Comparison of ENCODE assay signal across 1 cellular context in the genomic region with DNA sequence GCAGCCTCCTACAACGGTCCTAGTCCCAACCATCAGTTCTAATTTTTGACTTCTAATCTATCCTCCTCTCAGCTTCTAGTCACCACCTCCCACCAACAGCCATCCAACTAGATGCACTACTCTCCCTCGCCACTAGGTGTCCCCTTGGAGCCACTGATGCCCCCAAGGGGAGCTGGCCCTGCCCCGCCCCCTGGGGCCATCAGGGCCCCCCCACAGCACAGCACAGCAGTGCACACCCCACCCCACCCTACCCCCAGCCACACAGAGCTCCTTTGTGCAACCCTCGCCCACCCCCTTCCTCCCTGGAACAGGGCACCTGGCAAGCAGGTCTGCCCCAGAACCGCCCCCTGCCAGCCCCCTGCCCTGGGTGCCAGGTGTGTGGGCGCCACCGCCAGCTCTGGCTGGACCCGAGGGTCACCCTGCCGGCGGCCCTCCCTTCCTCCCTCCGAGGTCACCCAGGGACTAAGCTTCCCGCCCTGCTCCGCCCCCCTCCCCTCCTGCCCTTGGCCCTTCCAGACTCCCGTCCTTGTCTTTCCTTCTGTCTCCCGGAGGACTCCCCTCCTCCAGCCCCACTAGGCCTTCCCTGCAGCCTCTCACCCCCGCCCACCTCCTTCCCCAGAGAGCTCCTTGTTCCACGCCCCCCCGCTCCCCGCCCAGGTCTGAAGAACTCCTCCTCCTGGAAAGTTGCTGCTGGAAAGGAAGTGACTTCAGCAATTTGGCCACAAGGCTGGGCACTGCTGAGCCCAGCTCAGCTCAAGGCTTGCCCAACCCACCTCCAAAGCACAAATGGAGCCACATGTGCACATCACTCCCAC.
TF ChIP-seq lines count a peak whose summit lies in the region.

No MANE protein-coding gene starts in this region.

TF ChIP-seq in HEK293, 187 proteins besides CTCF, POLR2A, EP300 and RAD21 (continued from another document and continues in another):
- TF ChIP-seq, protein P1, sequence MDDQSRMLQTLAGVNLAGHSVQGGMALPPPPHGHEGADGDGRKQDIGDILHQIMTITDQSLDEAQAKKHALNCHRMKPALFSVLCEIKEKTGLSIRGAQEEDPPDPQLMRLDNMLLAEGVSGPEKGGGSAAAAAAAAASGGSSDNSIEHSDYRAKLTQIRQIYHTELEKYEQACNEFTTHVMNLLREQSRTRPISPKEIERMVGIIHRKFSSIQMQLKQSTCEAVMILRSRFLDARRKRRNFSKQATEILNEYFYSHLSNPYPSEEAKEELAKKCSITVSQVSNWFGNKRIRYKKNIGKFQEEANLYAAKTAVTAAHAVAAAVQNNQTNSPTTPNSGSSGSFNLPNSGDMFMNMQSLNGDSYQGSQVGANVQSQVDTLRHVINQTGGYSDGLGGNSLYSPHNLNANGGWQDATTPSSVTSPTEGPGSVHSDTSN (CRISPR knock-in tag; IDR thresholded peaks at IDR 0.05) = no peak
- TF ChIP-seq, protein P2, sequence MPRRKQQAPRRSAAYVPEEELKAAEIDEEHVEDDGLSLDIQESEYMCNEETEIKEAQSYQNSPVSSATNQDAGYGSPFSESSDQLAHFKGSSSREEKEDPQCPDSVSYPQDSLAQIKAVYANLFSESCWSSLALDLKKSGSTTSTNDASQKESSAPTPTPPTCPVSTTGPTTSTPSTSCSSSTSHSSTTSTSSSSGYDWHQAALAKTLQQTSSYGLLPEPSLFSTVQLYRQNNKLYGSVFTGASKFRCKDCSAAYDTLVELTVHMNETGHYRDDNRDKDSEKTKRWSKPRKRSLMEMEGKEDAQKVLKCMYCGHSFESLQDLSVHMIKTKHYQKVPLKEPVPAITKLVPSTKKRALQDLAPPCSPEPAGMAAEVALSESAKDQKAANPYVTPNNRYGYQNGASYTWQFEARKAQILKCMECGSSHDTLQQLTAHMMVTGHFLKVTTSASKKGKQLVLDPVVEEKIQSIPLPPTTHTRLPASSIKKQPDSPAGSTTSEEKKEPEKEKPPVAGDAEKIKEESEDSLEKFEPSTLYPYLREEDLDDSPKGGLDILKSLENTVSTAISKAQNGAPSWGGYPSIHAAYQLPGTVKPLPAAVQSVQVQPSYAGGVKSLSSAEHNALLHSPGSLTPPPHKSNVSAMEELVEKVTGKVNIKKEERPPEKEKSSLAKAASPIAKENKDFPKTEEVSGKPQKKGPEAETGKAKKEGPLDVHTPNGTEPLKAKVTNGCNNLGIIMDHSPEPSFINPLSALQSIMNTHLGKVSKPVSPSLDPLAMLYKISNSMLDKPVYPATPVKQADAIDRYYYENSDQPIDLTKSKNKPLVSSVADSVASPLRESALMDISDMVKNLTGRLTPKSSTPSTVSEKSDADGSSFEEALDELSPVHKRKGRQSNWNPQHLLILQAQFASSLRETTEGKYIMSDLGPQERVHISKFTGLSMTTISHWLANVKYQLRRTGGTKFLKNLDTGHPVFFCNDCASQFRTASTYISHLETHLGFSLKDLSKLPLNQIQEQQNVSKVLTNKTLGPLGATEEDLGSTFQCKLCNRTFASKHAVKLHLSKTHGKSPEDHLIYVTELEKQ (tag by site-specific recombination; IDR thresholded peaks at IDR 0.05; ENCODE audit: borderline replicate concordance) = no peak
- TF ChIP-seq ZNF555 (tag by site-specific recombination; conservative IDR thresholded peaks at IDR 0.05) (no peak), ZNF350 (tag by site-specific recombination; IDR thresholded peaks at IDR 0.05) (no peak), ZBTB17 (tag by site-specific recombination; IDR thresholded peaks at IDR 0.05) (peak; percentile 60), SETDB1 (IDR thresholded peaks at IDR 0.05; ENCODE audit: insufficient read length, low read length) (no peak), OSR2 (tag by site-specific recombination; IDR thresholded peaks at IDR 0.05) (no peak), ZNF140 (tag by site-specific recombination; IDR thresholded peaks at IDR 0.05) (no peak), ZBTB8A (tag by site-specific recombination; IDR thresholded peaks at IDR 0.05) (peak; percentile 13; the same call in 1 of the 2 replicates), ZNF654 (tag by site-specific recombination; IDR thresholded peaks at IDR 0.05; ENCODE audit: low read depth) (peak; percentile 73), SP2 (tag by site-specific recombination; IDR thresholded peaks at IDR 0.05) (peak; percentile 78), ZNF341 (tag by site-specific recombination; IDR thresholded peaks at IDR 0.05; ENCODE audit: low read depth) (peak; percentile 51), MZF1 (tag by site-specific recombination; IDR thresholded peaks at IDR 0.05; ENCODE audit: borderline replicate concordance) (no peak), ZNF747 (tag by site-specific recombination; IDR thresholded peaks at IDR 0.05) (no peak), GLI4 (tag by site-specific recombination; IDR thresholded peaks at IDR 0.05) (no peak), ZNF433 (tag by site-specific recombination; IDR thresholded peaks at IDR 0.05; ENCODE audit: low read depth) (no peak), ZNF132 (tag by site-specific recombination; IDR thresholded peaks at IDR 0.05; ENCODE audit: borderline replicate concordance) (no peak), ZNF677 (tag by site-specific recombination; IDR thresholded peaks at IDR 0.05) (no peak), ZNF426 (tag by site-specific recombination; IDR thresholded peaks at IDR 0.05) (no peak), KLF7 (tag by site-specific recombination; IDR thresholded peaks at IDR 0.05; ENCODE audit: borderline replicate concordance) (no peak), ZNF548 (tag by site-specific recombination; IDR thresholded peaks at IDR 0.05) (no peak), ZNF560 (tag by site-specific recombination; IDR thresholded peaks at IDR 0.05; ENCODE audit: borderline replicate concordance) (no peak), GLI2 (tag by site-specific recombination; IDR thresholded peaks at IDR 0.05; ENCODE audit: borderline replicate concordance, low read depth) (no peak), ZNF621 (tag by site-specific recombination; IDR thresholded peaks at IDR 0.05) (no peak), ZNF311 (tag by site-specific recombination; IDR thresholded peaks at IDR 0.05; ENCODE audit: borderline replicate concordance) (no peak), EGR2 (tag by site-specific recombination; IDR thresholded peaks at IDR 0.05; ENCODE audit: low read depth) (peak; percentile 90), ZSCAN30 (tag by site-specific recombination; IDR thresholded peaks at IDR 0.05) (no peak), GLIS1 (tag by site-specific recombination; IDR thresholded peaks at IDR 0.05) (peak; percentile 83), HOXC10 (CRISPR knock-in tag; IDR thresholded peaks at IDR 0.05) (no peak), ZNF335 (tag by site-specific recombination; conservative IDR thresholded peaks at IDR 0.05) (no peak), REPIN1 (tag by site-specific recombination; IDR thresholded peaks at IDR 0.05; ENCODE audit: low read depth) (no peak), ZNF37A (tag by site-specific recombination; IDR thresholded peaks at IDR 0.05) (no peak), ZNF521 (tag by site-specific recombination; IDR thresholded peaks at IDR 0.05) (no peak), ZNF221 (tag by site-specific recombination; IDR thresholded peaks at IDR 0.05; ENCODE audit: borderline replicate concordance) (no peak), ZNF175 (tag by site-specific recombination; IDR thresholded peaks at IDR 0.05) (no peak), ZNF558 (tag by site-specific recombination; IDR thresholded peaks at IDR 0.05) (no peak), ZNF416 (tag by site-specific recombination; IDR thresholded peaks at IDR 0.05) (no peak), ZNF19 (tag by site-specific recombination; IDR thresholded peaks at IDR 0.05; ENCODE audit: low read depth) (no peak), HOXD13 (CRISPR knock-in tag; IDR thresholded peaks at IDR 0.05; ENCODE audit: borderline replicate concordance) (no peak), SCRT2 (tag by site-specific recombination; IDR thresholded peaks at IDR 0.05) (no peak), ZNF624 (tag by site-specific recombination; IDR thresholded peaks at IDR 0.05) (no peak)
- TF ChIP-seq, protein P3, sequence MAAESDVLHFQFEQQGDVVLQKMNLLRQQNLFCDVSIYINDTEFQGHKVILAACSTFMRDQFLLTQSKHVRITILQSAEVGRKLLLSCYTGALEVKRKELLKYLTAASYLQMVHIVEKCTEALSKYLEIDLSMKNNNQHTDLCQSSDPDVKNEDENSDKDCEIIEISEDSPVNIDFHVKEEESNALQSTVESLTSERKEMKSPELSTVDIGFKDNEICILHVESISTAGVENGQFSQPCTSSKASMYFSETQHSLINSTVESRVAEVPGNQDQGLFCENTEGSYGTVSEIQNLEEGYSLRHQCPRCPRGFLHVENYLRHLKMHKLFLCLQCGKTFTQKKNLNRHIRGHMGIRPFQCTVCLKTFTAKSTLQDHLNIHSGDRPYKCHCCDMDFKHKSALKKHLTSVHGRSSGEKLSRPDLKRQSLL (tag by site-specific recombination; IDR thresholded peaks at IDR 0.05) = no peak
- TF ChIP-seq, protein P4, sequence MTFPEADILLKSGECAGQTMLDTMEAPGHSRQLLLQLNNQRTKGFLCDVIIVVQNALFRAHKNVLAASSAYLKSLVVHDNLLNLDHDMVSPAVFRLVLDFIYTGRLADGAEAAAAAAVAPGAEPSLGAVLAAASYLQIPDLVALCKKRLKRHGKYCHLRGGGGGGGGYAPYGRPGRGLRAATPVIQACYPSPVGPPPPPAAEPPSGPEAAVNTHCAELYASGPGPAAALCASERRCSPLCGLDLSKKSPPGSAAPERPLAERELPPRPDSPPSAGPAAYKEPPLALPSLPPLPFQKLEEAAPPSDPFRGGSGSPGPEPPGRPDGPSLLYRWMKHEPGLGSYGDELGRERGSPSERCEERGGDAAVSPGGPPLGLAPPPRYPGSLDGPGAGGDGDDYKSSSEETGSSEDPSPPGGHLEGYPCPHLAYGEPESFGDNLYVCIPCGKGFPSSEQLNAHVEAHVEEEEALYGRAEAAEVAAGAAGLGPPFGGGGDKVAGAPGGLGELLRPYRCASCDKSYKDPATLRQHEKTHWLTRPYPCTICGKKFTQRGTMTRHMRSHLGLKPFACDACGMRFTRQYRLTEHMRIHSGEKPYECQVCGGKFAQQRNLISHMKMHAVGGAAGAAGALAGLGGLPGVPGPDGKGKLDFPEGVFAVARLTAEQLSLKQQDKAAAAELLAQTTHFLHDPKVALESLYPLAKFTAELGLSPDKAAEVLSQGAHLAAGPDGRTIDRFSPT (tag by site-specific recombination; IDR thresholded peaks at IDR 0.05) = peak; percentile 84
- TF ChIP-seq, protein P5, sequence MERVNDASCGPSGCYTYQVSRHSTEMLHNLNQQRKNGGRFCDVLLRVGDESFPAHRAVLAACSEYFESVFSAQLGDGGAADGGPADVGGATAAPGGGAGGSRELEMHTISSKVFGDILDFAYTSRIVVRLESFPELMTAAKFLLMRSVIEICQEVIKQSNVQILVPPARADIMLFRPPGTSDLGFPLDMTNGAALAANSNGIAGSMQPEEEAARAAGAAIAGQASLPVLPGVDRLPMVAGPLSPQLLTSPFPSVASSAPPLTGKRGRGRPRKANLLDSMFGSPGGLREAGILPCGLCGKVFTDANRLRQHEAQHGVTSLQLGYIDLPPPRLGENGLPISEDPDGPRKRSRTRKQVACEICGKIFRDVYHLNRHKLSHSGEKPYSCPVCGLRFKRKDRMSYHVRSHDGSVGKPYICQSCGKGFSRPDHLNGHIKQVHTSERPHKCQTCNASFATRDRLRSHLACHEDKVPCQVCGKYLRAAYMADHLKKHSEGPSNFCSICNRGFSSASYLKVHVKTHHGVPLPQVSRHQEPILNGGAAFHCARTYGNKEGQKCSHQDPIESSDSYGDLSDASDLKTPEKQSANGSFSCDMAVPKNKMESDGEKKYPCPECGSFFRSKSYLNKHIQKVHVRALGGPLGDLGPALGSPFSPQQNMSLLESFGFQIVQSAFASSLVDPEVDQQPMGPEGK (tag by site-specific recombination; IDR thresholded peaks at IDR 0.05) = peak; percentile 89
- TF ChIP-seq, protein P6, sequence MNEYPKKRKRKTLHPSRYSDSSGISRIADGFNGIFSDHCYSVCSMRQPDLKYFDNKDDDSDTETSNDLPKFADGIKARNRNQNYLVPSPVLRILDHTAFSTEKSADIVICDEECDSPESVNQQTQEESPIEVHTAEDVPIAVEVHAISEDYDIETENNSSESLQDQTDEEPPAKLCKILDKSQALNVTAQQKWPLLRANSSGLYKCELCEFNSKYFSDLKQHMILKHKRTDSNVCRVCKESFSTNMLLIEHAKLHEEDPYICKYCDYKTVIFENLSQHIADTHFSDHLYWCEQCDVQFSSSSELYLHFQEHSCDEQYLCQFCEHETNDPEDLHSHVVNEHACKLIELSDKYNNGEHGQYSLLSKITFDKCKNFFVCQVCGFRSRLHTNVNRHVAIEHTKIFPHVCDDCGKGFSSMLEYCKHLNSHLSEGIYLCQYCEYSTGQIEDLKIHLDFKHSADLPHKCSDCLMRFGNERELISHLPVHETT (tag by site-specific recombination; IDR thresholded peaks at IDR 0.05) = no peak
- TF ChIP-seq, protein P7, sequence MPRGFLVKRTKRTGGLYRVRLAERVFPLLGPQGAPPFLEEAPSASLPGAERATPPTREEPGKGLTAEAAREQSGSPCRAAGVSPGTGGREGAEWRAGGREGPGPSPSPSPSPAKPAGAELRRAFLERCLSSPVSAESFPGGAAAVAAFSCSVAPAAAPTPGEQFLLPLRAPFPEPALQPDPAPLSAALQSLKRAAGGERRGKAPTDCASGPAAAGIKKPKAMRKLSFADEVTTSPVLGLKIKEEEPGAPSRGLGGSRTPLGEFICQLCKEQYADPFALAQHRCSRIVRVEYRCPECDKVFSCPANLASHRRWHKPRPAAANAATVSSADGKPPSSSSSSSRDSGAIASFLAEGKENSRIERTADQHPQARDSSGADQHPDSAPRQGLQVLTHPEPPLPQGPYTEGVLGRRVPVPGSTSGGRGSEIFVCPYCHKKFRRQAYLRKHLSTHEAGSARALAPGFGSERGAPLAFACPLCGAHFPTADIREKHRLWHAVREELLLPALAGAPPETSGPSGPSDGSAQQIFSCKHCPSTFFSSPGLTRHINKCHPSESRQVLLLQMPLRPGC (tag by site-specific recombination; IDR thresholded peaks at IDR 0.05) = no peak
- TF ChIP-seq, protein P8, sequence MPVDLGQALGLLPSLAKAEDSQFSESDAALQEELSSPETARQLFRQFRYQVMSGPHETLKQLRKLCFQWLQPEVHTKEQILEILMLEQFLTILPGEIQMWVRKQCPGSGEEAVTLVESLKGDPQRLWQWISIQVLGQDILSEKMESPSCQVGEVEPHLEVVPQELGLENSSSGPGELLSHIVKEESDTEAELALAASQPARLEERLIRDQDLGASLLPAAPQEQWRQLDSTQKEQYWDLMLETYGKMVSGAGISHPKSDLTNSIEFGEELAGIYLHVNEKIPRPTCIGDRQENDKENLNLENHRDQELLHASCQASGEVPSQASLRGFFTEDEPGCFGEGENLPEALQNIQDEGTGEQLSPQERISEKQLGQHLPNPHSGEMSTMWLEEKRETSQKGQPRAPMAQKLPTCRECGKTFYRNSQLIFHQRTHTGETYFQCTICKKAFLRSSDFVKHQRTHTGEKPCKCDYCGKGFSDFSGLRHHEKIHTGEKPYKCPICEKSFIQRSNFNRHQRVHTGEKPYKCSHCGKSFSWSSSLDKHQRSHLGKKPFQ (tag by site-specific recombination; IDR thresholded peaks at IDR 0.05) = no peak
